Comparison of ENCODE assay signal across 1 cellular context in the genomic region with DNA sequence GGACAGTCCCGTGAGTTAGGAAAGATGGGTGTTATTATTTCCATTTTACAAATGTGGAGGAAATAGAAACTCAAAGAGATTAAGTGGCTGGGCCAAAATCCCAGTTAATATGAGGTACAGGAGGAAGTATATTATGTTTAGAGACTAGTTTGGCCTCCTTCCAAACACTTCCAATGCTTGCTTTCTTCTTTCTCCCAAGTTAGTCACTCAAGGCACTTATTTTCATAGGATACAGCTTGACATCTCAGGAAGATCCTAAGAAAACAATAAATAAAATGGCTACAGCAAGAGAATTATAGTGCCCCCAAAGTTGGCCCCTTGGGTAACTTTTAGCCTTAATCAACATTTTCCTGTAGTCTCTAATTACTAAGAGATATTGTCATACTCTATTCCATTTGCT.
TF ChIP-seq lines count a peak whose summit lies in the region.

No MANE protein-coding gene starts in this region.

TF ChIP-seq in WTC11, 78 proteins besides CTCF, POLR2A, EP300 and RAD21 (continued from another document):
- TF ChIP-seq, protein P1, sequence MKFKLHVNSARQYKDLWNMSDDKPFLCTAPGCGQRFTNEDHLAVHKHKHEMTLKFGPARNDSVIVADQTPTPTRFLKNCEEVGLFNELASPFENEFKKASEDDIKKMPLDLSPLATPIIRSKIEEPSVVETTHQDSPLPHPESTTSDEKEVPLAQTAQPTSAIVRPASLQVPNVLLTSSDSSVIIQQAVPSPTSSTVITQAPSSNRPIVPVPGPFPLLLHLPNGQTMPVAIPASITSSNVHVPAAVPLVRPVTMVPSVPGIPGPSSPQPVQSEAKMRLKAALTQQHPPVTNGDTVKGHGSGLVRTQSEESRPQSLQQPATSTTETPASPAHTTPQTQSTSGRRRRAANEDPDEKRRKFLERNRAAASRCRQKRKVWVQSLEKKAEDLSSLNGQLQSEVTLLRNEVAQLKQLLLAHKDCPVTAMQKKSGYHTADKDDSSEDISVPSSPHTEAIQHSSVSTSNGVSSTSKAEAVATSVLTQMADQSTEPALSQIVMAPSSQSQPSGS (CRISPR knock-in tag; IDR thresholded peaks at IDR 0.05; ENCODE audit: borderline replicate concordance, low read depth): no peak
- TF ChIP-seq NR1H2 (CRISPR knock-in tag; IDR thresholded peaks at IDR 0.05) (no peak), USF1 (CRISPR knock-in tag; IDR thresholded peaks at IDR 0.05) (no peak), ZNF121 (CRISPR knock-in tag; IDR thresholded peaks at IDR 0.05) (no peak)
TF ChIP-seq in WTC11: peak in this region for 0.
